Comparison of ENCODE assay signal across 15 cellular contexts in genomic region chr1:158007949-158008386, GRCh38. TPM values are rescaled to one million over a fixed set of nuclear protein-coding genes. Genes with fewer than 3 reads are reported as not detected.
A peak's percentile ranks its signal among the peaks of the same experiment; 100 is the strongest.
DNase-seq lines count a peak whose midpoint lies in the region; ATAC-seq and TF ChIP-seq lines count a peak whose summit lies in the region.
"Had no signal": no experiment of that assay in that cellular context is flagged by ENCODE, and none has a peak within 500 bp of the region (broad histone marks: within the 10 kb centered on the region; RNA-seq: fewer than 3 reads in every experiment).

No MANE protein-coding gene starts in this region.

- TF ChIP-seq CTCF in RWPE1 (conservative IDR thresholded peaks at IDR 0.05; ENCODE audit: low read depth) (no peak), right atrium auricular region (IDR thresholded peaks at IDR 0.05) (no peak)

- H3K27ac ChIP-seq in RWPE1 (peak overlapping the region; percentile 100), right atrium auricular region (peak overlapping the region; percentile 78 to 84), rectal smooth muscle tissue (ENCODE audit: low read depth, low read length) (peak overlapping the region; percentile 85)
- H3K27ac ChIP-seq: SK-N-MC had no signal

- ATAC-seq in GM19324 (IDR thresholded peaks at IDR 0.05; ENCODE audit: low FRiP score, unreplicated experiment) (no peak), HG02571 (IDR thresholded peaks at IDR 0.05; ENCODE audit: unreplicated experiment) (no peak)

- no peaks in the 10 kb centered on the region for H3K9me3 ChIP-seq in right atrium auricular region
- H3K9me3 ChIP-seq: BE2C had no signal

- CTCF ChIA-PET in RWPE1 (lab: Yijun Ruan, JAX): interaction anchor here (0.8 to 1.2 kb wide), 2 partner anchors 79 to 99 kb away, joined by 3 to 5 read pairs; no protein-coding TSS in a partner anchor

- H3K4me3 ChIP-seq in right atrium auricular region (no peak overlapping the region), rectal smooth muscle tissue (ENCODE audit: low read length) (no peak overlapping the region)
- H3K4me3 ChIP-seq: SK-N-MC had no signal

- POLR2A ChIA-PET in RWPE1 (lab: Yijun Ruan, JAX; ENCODE audit: low non-redundant PET): no interaction called here

- H3K27me3 ChIP-seq in right atrium auricular region (no peaks in the 10 kb centered on the region), rectal smooth muscle tissue (ENCODE audit: control insufficient read depth, insufficient read depth, low read length) (no peaks in the 10 kb centered on the region)
- H3K27me3 ChIP-seq: BE2C had no signal

- H3K4me1 ChIP-seq in right atrium auricular region: peaks cover 0 to 98% of the 10 kb centered on the region in 2 donors
- peaks cover 77% of the 10 kb centered on the region for H3K4me1 ChIP-seq in rectal smooth muscle tissue (ENCODE audit: control insufficient read depth, insufficient read depth, low read length)
- H3K4me1 ChIP-seq: BE2C had no signal

- no peak overlapping the region for H3K9ac ChIP-seq in rectal smooth muscle tissue (ENCODE audit: low read length)

- DNase-seq in D341Med (ENCODE audit: low spot score) (peak; percentile 88), RWPE1 (ENCODE audit: low spot score) (no peak), right atrium auricular region (ENCODE audit: low spot score) (no peak), NCI-H2029 (lab: John Stamatoyannopoulos, UW) (no peak)
- DNase-seq in stimulated activated naive CD4-positive, alpha-beta T cell (lab: John Stamatoyannopoulos, UW): no peak
- DNase-seq: activated CD4-positive, alpha-beta T cell treated with anti-CD3 and anti-CD28 coated beads, Interleukin-2, amount 50 U/mL, for 48 hours; activated naive CD8-positive, alpha-beta T cell treated with anti-CD3 and anti-CD28 coated beads for 36 hours; BE2C; GOT3; immature natural killer cell; Kasumi-1 had no signal

- H3K36me3 ChIP-seq in right atrium auricular region (no peaks in the 10 kb centered on the region), rectal smooth muscle tissue (ENCODE audit: control insufficient read depth, insufficient read depth, low read length) (no peaks in the 10 kb centered on the region)
- H3K36me3 ChIP-seq: BE2C had no signal

RNA-seq across cellular contexts. Expression of gene KIRREL1, which starts 14.5 kb away (rescaled TPM):
- total RNA-seq in right atrium auricular region: 10 to 100 TPM; 12.3 to 21.9 TPM
